9 cellular contexts compared by ENCODE assay signal in the genomic region with DNA sequence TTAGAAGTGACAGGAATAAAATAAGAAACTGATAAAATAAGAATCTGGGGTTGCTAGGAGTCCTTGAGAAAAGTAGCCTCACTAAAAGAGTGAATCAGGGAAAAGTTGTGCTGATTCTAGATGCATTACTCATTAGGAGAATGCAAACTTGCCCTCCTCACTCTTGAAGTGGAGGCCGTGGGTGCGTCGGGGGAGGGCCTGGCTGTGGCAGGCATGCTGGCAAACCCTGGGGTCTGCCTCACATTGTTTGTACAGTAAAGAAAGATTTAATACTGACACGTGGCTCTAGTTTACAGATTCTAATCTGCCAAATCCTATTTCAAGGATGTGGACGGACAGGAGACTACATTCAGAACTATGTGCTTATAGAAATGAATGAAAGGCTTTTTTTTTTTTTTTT. TPM values are rescaled to one million over a fixed set of nuclear protein-coding genes. Genes with fewer than 3 reads are reported as not detected.
DNase-seq lines count a peak whose midpoint lies in the region; TF ChIP-seq lines count a peak whose summit lies in the region.
"Had no signal": no experiment of that assay in that cellular context is flagged by ENCODE, and none has a peak within 500 bp of the region (broad histone marks: within the 10 kb centered on the region; RNA-seq: fewer than 3 reads in every experiment).

No MANE protein-coding gene starts in this region.

- TF ChIP-seq CTCF in chondrocyte (IDR thresholded peaks at IDR 0.05) (no peak), nephron progenitor cell (IDR thresholded peaks at IDR 0.05) (no peak)

- DNase-seq in ELR (ENCODE audit: low read depth) (peak; percentile 83), MG63 (peak; percentile 84), chondrocyte (ENCODE audit: low spot score) (no peak), nephron progenitor cell (no peak), NCI-H526 (lab: John Stamatoyannopoulos, UW) (no peak), NCI-H1092 (lab: John Stamatoyannopoulos, UW) (no peak)
- no peak for DNase-seq in T-helper 2 cell treated with Interferon-gamma antibody and Interleukin-4, amounts not matched to agents 5 μg/mL and 100 μg/mL, for 36 hours (ENCODE audit: low spot score)
- DNase-seq: effector memory CD4-positive, alpha-beta T cell; left ventricle myocardium superior had no signal

- H3K36me3 Mint-ChIP-seq in chondrocyte (ENCODE audit: low read depth) (peaks cover 11% of the 10 kb centered on the region), nephron progenitor cell (ENCODE audit: low read depth) (peaks cover 98% of the 10 kb centered on the region)
- H3K36me3 Mint-ChIP-seq in T-helper 2 cell treated with Interferon-gamma antibody and Interleukin-4, amounts not matched to agents 5 μg/mL and 100 μg/mL, for 36 hours (ENCODE audit: low read depth): no peaks in the 10 kb centered on the region

- H3K4me3 ChIP-seq in MG63: no peak overlapping the region

- no peaks in the 10 kb centered on the region for H3K27me3 ChIP-seq in MG63

- H3K4me3 Mint-ChIP-seq in chondrocyte (ENCODE audit: unreplicated experiment) (peak overlapping the region; percentile 26), nephron progenitor cell (peak overlapping the region; percentile 52)
- H3K4me3 Mint-ChIP-seq in T-helper 2 cell treated with Interferon-gamma antibody and Interleukin-4, amounts not matched to agents 5 μg/mL and 100 μg/mL, for 36 hours: no peak overlapping the region

- H3K9me3 ChIP-seq in MG63: peaks cover 10% of the 10 kb centered on the region

- peaks cover 6% of the 10 kb centered on the region for H3K36me3 ChIP-seq in MG63

- no peaks in the 10 kb centered on the region for H3K27me3 Mint-ChIP-seq in chondrocyte (ENCODE audit: low read depth)
- H3K27me3 Mint-ChIP-seq in nephron progenitor cell (ENCODE audit: low read depth, poor library complexity): no peaks in the 10 kb centered on the region
- H3K27me3 Mint-ChIP-seq in T-helper 2 cell treated with Interferon-gamma antibody and Interleukin-4, amounts not matched to agents 5 μg/mL and 100 μg/mL, for 36 hours (ENCODE audit: low read depth): no peaks in the 10 kb centered on the region

- H3K9me3 Mint-ChIP-seq in chondrocyte (ENCODE audit: low read depth): peaks cover 9% of the 10 kb centered on the region
- H3K9me3 Mint-ChIP-seq in nephron progenitor cell: peaks cover 62% of the 10 kb centered on the region
- H3K9me3 Mint-ChIP-seq in T-helper 2 cell treated with Interferon-gamma antibody and Interleukin-4, amounts not matched to agents 5 μg/mL and 100 μg/mL, for 36 hours: peaks cover 4% of the 10 kb centered on the region

- peaks cover 35% of the 10 kb centered on the region for H3K4me1 Mint-ChIP-seq in chondrocyte (ENCODE audit: low read depth)
- H3K4me1 Mint-ChIP-seq in nephron progenitor cell: peaks cover 24% of the 10 kb centered on the region
- H3K4me1 Mint-ChIP-seq in T-helper 2 cell treated with Interferon-gamma antibody and Interleukin-4, amounts not matched to agents 5 μg/mL and 100 μg/mL, for 36 hours (ENCODE audit: low read depth): no peaks in the 10 kb centered on the region

- H3K27ac Mint-ChIP-seq in chondrocyte (ENCODE audit: unreplicated experiment) (peak overlapping the region; percentile 89), nephron progenitor cell (peak overlapping the region; percentile 57)
- H3K27ac Mint-ChIP-seq in T-helper 2 cell treated with Interferon-gamma antibody and Interleukin-4, amounts not matched to agents 5 μg/mL and 100 μg/mL, for 36 hours: no peak overlapping the region

RNA-seq across cellular contexts. Expression of a gene that starts 41.9 kb away (rescaled TPM):
- 8.8 and 13.3 TPM in 2 replicates for total RNA-seq in MG63 (2014; rRNA removed; shearing (Covaris generic); ENCODE audit: low replicate concordance)
- total RNA-seq in chondrocyte: 28.7 to 38.2 TPM (median 29.5 TPM) in 3 replicates

Comparison
In these comparisons a context has a peak if more than half of its experiments do, and no peak if none do; other contexts are left out.
1. DNase-seq: peak in ELR (single experiment) and MG63 (single experiment); none in chondrocyte (single experiment), nephron progenitor cell (single experiment), NCI-H526 (0 of 2), NCI-H1092 (single experiment) and T-helper 2 cell treated with Interferon-gamma antibody and Interleukin-4, amounts not matched to agents 5 μg/mL and 100 μg/mL, for 36 hours (single experiment).